Comparison of ENCODE assay signal across 35 cellular contexts in the genomic region with DNA sequence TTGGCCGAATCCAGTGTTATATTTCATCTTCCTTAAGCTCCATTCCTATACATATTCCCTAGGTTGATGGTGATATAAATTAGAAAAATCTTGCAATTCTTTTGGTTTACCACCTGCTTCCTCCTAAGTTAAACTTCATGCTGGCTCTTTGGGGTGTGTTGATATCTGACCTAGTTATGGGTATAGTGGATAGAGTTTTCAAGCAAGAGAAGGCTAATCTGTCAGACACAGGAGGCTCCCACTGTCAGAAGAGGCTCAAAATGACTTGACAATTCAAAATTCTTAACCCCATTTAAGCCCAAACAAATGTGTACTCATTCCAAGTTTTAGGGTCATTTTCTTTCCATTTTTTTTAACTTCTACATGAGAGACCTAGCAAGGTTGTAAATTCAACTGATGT. TPM values are rescaled to one million over a fixed set of nuclear protein-coding genes. Genes with fewer than 3 reads are reported as not detected.
DNase-seq lines count a peak whose midpoint lies in the region; ATAC-seq, FAIRE-seq and TF ChIP-seq lines count a peak whose summit lies in the region.
"Had no signal": no experiment of that assay in that cellular context is flagged by ENCODE, and none has a peak within 500 bp of the region (broad histone marks: within the 10 kb centered on the region; RNA-seq: fewer than 3 reads in every experiment).

No MANE protein-coding gene starts in this region.

- POLR2A ChIA-PET in IMR-90 (lab: Charles Lee; ENCODE audit: unreplicated experiment) (no interaction called here), K562 (lab: Yijun Ruan, JAX) (no interaction called here)

- H3K4me2 ChIP-seq in IMR-90 (ENCODE audit: low read depth, low read length), result no peak overlapping the region
- no peak overlapping the region for H3K4me2 ChIP-seq in K562 (ENCODE audit: insufficient read depth, low read length)
- no peak overlapping the region for H3K4me2 ChIP-seq in smooth muscle cell
- H3K4me2 ChIP-seq: A549; BLaER1; BLaER1 treated with 17β-estradiol and CSF1 and Interleukin-3, amounts not matched to agents 10 nM and 100 nM had no signal

- no CpG with 5 or more reads among the region's 1 CpG for WGBS in IMR-90 (ENCODE audit: extremely low coverage in 2 of 2, insufficient read length in 1 of 2), 2 experiments
- 47% methylated on average over 1 of the region's 1 CpG for WGBS in K562 (ENCODE audit: insufficient coverage, low coverage, missing lambda C conversion rate)
- WGBS in smooth muscle cell (ENCODE audit: low lambda C conversion rate), result 97% methylated on average over 1 of the region's 1 CpG
- WGBS in gastroesophageal sphincter (ENCODE audit: low coverage in 1 of 2), 2 donors, result 100% methylated on average over 1 of the region's 1 CpG
- 89 to 97% (median 94%) methylated on average over 1 of the region's 1 CpG for WGBS in psoas muscle, 3 donors

- H2BK120ac ChIP-seq in IMR-90 (ENCODE audit: low read depth, low read length), result peak overlapping the region; percentile 61

- no peak overlapping the region for H3K4ac ChIP-seq in IMR-90 (ENCODE audit: low read depth, low read length)

- no peaks in the 10 kb centered on the region for H4K20me1 ChIP-seq in IMR-90 (ENCODE audit: insufficient read depth, low read length)
- no peaks in the 10 kb centered on the region for H4K20me1 ChIP-seq in K562 (replicated peaks; ENCODE audit: control insufficient read depth, insufficient read depth, low read length)
- no peaks in the 10 kb centered on the region for H4K20me1 ChIP-seq in smooth muscle cell (ENCODE audit: low read depth)
- H4K20me1 ChIP-seq: BLaER1; BLaER1 treated with 17β-estradiol and CSF1 and Interleukin-3, amounts not matched to agents 10 nM and 100 nM had no signal

- TF ChIP-seq POLR2A in IMR-90 (IDR thresholded peaks at IDR 0.05; ENCODE audit: low read depth, low read length), result no peak
- no peak for TF ChIP-seq POLR2A in K562 (conservative IDR thresholded peaks at IDR 0.05)
- TF ChIP-seq POLR2A in erythroblast (IDR thresholded peaks at IDR 0.05; ENCODE audit: low read length), result no peak
- no peak for TF ChIP-seq POLR2A in gastroesophageal sphincter (IDR thresholded peaks at IDR 0.05)

- no peak overlapping the region for H3K4me3 ChIP-seq in IMR-90 (ENCODE audit: insufficient read depth, low read depth, low read length)
- no peak overlapping the region for H3K4me3 ChIP-seq in K562
- no peak overlapping the region for H3K4me3 ChIP-seq in smooth muscle cell
- no peak overlapping the region for H3K4me3 ChIP-seq in gastroesophageal sphincter
- no peak overlapping the region for H3K4me3 ChIP-seq in psoas muscle
- H3K4me3 ChIP-seq: A549; BLaER1; BLaER1 treated with 17β-estradiol and CSF1 and Interleukin-3, amounts not matched to agents 10 nM and 100 nM had no signal

- no peak overlapping the region for H3K18ac ChIP-seq in IMR-90 (ENCODE audit: low read depth, low read length)

- H2BK15ac ChIP-seq in IMR-90 (ENCODE audit: low read depth, low read length), result peak overlapping the region; percentile 89; the same call in 1 of the 3 replicates

- no peak overlapping the region; the same call in 1 of the 2 replicates for H3K23ac ChIP-seq in IMR-90 (ENCODE audit: low read depth, low read length)

- no peak overlapping the region for H3K14ac ChIP-seq in IMR-90 (replicated peaks; ENCODE audit: low read depth, low read length)

- H3K9me3 ChIP-seq in IMR-90 (ENCODE audit: control insufficient read depth, insufficient read depth, low read length), result peaks cover under 1% of the 10 kb centered on the region
- no peaks in the 10 kb centered on the region; the same call in 1 of the 2 replicates for H3K9me3 ChIP-seq in K562 (replicated peaks; ENCODE audit: control insufficient read depth, insufficient read depth, low read depth, low read length)
- no peaks in the 10 kb centered on the region for H3K9me3 ChIP-seq in smooth muscle cell (replicated peaks; ENCODE audit: low read depth)
- H3K9me3 ChIP-seq in gastroesophageal sphincter, result no peaks in the 10 kb centered on the region
- no peaks in the 10 kb centered on the region for H3K9me3 ChIP-seq in psoas muscle
- H3K9me3 ChIP-seq: A549, BE2C, Caco-2 had no signal

- TF ChIP-seq CTCF in IMR-90 (conservative IDR thresholded peaks at IDR 0.05; ENCODE audit: low read depth, low read length) (no peak), K562 (IDR thresholded peaks at IDR 0.05 in 2 of 3, conservative IDR thresholded peaks at IDR 0.05 in 1 of 3; ENCODE audit: insufficient read depth in 2 of 3, low read depth in 1 of 3, low read length in 3 of 3) (no peak), smooth muscle cell (IDR thresholded peaks at IDR 0.05; ENCODE audit: borderline replicate concordance, insufficient read depth, poor library complexity, severe bottlenecking) (no peak), gastroesophageal sphincter (IDR thresholded peaks at IDR 0.05) (no peak), psoas muscle (IDR thresholded peaks at IDR 0.05) (no peak)

- no peak overlapping the region for H2AK5ac ChIP-seq in IMR-90 (ENCODE audit: low read depth, low read length)

- H2AFZ ChIP-seq in IMR-90 (replicated peaks; ENCODE audit: low read length, poor library complexity) (no peak overlapping the region), K562 (ENCODE audit: low read depth, low read length) (peak overlapping the region; percentile 2; the same call in 1 of the 2 replicates), smooth muscle cell (ENCODE audit: low read depth) (no peak overlapping the region)

- intact Hi-C loops in IMR-90 (cut with micrococcal nuclease), result loop anchor here (10.0 kb wide), 1 partner anchor 52 kb away; no protein-coding TSS in a partner anchor
- intact Hi-C loops in K562 (cut with micrococcal nuclease), result no loop called here
- intact Hi-C loops in psoas muscle (cut with DNase I), result no loop called here

- peak overlapping the region; percentile 54; the same call in 1 of the 2 replicates for H4K91ac ChIP-seq in IMR-90 (ENCODE audit: insufficient read depth, low read depth, low read length)

- BruUV-seq in IMR-90 (replicated peaks; lab: Mats Ljungman, UMichigan) (no TSS peak), K562 (replicated peaks; lab: Mats Ljungman, UMichigan) (no TSS peak)

- peaks cover 9% of the 10 kb centered on the region for H3K9me1 ChIP-seq in IMR-90 (ENCODE audit: insufficient read depth, low read length)
- H3K9me1 ChIP-seq in K562 (ENCODE audit: control insufficient read depth, insufficient read depth, low read length), result no peaks in the 10 kb centered on the region

- no peak overlapping the region for H4K8ac ChIP-seq in IMR-90 (ENCODE audit: low read depth in 2 of 2, low read length in 2 of 2)

- no peak for TF ChIP-seq EP300 in K562 (IDR thresholded peaks at IDR 0.05; ENCODE audit: low read length)
- TF ChIP-seq EP300 in gastroesophageal sphincter (IDR thresholded peaks at IDR 0.05), result no peak

- H4K5ac ChIP-seq in IMR-90 (ENCODE audit: low read depth, low read length), result no peak overlapping the region

- H2AK9ac ChIP-seq in IMR-90 (replicated peaks; ENCODE audit: low read depth, low read length, poor library complexity), result no peak overlapping the region

- peak; percentile 40 for FAIRE-seq in K562 (lab: Jason Lieb, UNC)
- FAIRE-seq: A204.1, A549, D721Med had no signal

- H3K4me1 ChIP-seq in IMR-90 (ENCODE audit: control insufficient read depth, insufficient read depth, low read length) (peaks cover 21% of the 10 kb centered on the region), K562 (replicated peaks in 1 of 2; ENCODE audit: control insufficient read depth in 2 of 2, insufficient read depth in 2 of 2, low read length in 2 of 2) (peaks cover 0 to 15% of the 10 kb centered on the region in 2 experiments; a peak in 2 of 5 replicates), smooth muscle cell (ENCODE audit: low read depth) (peaks cover 16% of the 10 kb centered on the region), gastroesophageal sphincter (no peaks in the 10 kb centered on the region), psoas muscle (no peaks in the 10 kb centered on the region)
- H3K4me1 ChIP-seq: BE2C; BLaER1; BLaER1 treated with 17β-estradiol and CSF1 and Interleukin-3, amounts not matched to agents 10 nM and 100 nM; Caco-2 had no signal

- H3K27ac ChIP-seq in IMR-90 (ENCODE audit: insufficient read depth, low read length), result no peak overlapping the region
- no peak overlapping the region for H3K27ac ChIP-seq in K562 (ENCODE audit: extremely low read depth, low read depth, low read length)
- peak overlapping the region; percentile 95 for H3K27ac ChIP-seq in smooth muscle cell (ENCODE audit: low read depth)
- no peak overlapping the region for H3K27ac ChIP-seq in gastroesophageal sphincter
- no peak overlapping the region for H3K27ac ChIP-seq in psoas muscle
- H3K27ac ChIP-seq: 22Rv1; A549; BLaER1; BLaER1 treated with 17β-estradiol and CSF1 and Interleukin-3, amounts not matched to agents 10 nM and 100 nM; C4-2B had no signal

- dilution Hi-C loops in IMR-90 (cut with HindIII; ENCODE audit: low sequenced_read_pairs, unreplicated experiment), result no loop called here

- H3K27me3 ChIP-seq in IMR-90 (ENCODE audit: control insufficient read depth, insufficient read depth, low read length), result no peaks in the 10 kb centered on the region
- H3K27me3 ChIP-seq in K562 (ENCODE audit: control insufficient read depth in 2 of 2, insufficient read depth in 2 of 2, low read length in 2 of 2), result no peaks in the 10 kb centered on the region
- no peaks in the 10 kb centered on the region for H3K27me3 ChIP-seq in smooth muscle cell (ENCODE audit: low read depth)
- H3K27me3 ChIP-seq in gastroesophageal sphincter, result no peaks in the 10 kb centered on the region
- peaks cover 0 to 3% (median under 1%) of the 10 kb centered on the region in 3 donors for H3K27me3 ChIP-seq in psoas muscle (ENCODE audit: insufficient read depth in 3 of 3, low read length in 2 of 3)
- H3K27me3 ChIP-seq: BE2C; BLaER1; BLaER1 treated with 17β-estradiol and CSF1 and Interleukin-3, amounts not matched to agents 10 nM and 100 nM had no signal

- peaks cover 9% of the 10 kb centered on the region for H3F3A ChIP-seq in smooth muscle cell (ENCODE audit: low read depth)

- in situ Hi-C loops in IMR-90 (cut with MboI; ENCODE audit: low sequenced_read_pairs) (no loop called here), K562 (cut with MboI) (no loop called here)

- TF ChIP-seq RAD21 in IMR-90 (IDR thresholded peaks at IDR 0.05; ENCODE audit: low read length) (no peak), K562 (CRISPR knock-in tag; conservative IDR thresholded peaks at IDR 0.05 in 1 of 2, IDR thresholded peaks at IDR 0.05 in 1 of 2) (no peak)

- 0 out of 2 replicates have a peak overlapping the region, but pooled peaks have one; percentile 64 for H2BK20ac ChIP-seq in IMR-90 (ENCODE audit: low read depth, low read length)

- CTCF ChIA-PET in IMR-90 (lab: Yijun Ruan, JAX), result no interaction called here
- CTCF ChIA-PET in K562 (lab: Yijun Ruan, JAX; ENCODE audit: low intra/inter-chr PET ratio), result no interaction called here

- DNase-seq in IMR-90, result no peak
- peak in 2 of 4 experiments; percentile 29 to 35 for DNase-seq in K562 (ENCODE audit: extremely low read depth in 1 of 4, low spot score in 3 of 4)
- peak; percentile 21 to 40 for DNase-seq in erythroblast (lab: John Stamatoyannopoulos, UW)
- DNase-seq in smooth muscle cell (lab: John Stamatoyannopoulos, UW; ENCODE audit: unreplicated experiment), result no peak
- no peak for DNase-seq in psoas muscle
- DNase-seq in hippocampal formation (lab: John Stamatoyannopoulos, UW), result no peak
- DNase-seq: 8988T; ACHN; AML-193; BE2C; C1 segment of cervical spinal cord; Caco-2; Calu3; CD4-positive, alpha-beta memory T cell; CD4-positive, alpha-beta T cell; CD4-positive, CD25-positive, alpha-beta regulatory T cell; CD8-positive, alpha-beta memory T cell; CD8-positive, alpha-beta T cell; COR-L47; DMS 273 treated with DMSO at 0.1 percent for 48 hours; DMS153; DMS53; DMS79; DMS79 treated with DMSO at 0.1 percent for 48 hours; DND-41; EL had no signal

- H3K79me1 ChIP-seq in IMR-90 (ENCODE audit: low read depth in 1 of 2, low read length in 2 of 2), result peaks cover 0 to 9% of the 10 kb centered on the region in 2 experiments; a peak in 1 of 4 replicates

- no peak for ATAC-seq in IMR-90 (ENCODE audit: low read depth)
- peak; percentile 57 for ATAC-seq in K562
- no peak for ATAC-seq in HG02884 (IDR thresholded peaks at IDR 0.05; ENCODE audit: unreplicated experiment)
- ATAC-seq in gastroesophageal sphincter, result no peak
- no peak for ATAC-seq in psoas muscle
- ATAC-seq: A549; CD8-positive, alpha-beta T cell had no signal

- no peak overlapping the region for H3K9ac ChIP-seq in IMR-90 (ENCODE audit: low read depth, low read length)
- H3K9ac ChIP-seq in K562 (ENCODE audit: insufficient read depth in 1 of 2, low read depth in 2 of 2, low read length in 2 of 2), result no peak overlapping the region
- H3K9ac ChIP-seq in smooth muscle cell (ENCODE audit: low read depth), result no peak overlapping the region
- H3K9ac ChIP-seq: BLaER1; BLaER1 treated with 17β-estradiol and CSF1 and Interleukin-3, amounts not matched to agents 10 nM and 100 nM had no signal

- no peak overlapping the region for H3K56ac ChIP-seq in IMR-90 (ENCODE audit: extremely low read depth, insufficient read depth, low read length)

- no peaks in the 10 kb centered on the region for H3K79me2 ChIP-seq in K562 (ENCODE audit: control insufficient read depth, insufficient read depth, low read length)
- no peaks in the 10 kb centered on the region for H3K79me2 ChIP-seq in smooth muscle cell (ENCODE audit: low read depth)

- no peaks in the 10 kb centered on the region for H3K36me3 ChIP-seq in IMR-90 (ENCODE audit: control insufficient read depth, insufficient read depth, low read length)
- H3K36me3 ChIP-seq in K562 (ENCODE audit: control insufficient read depth, insufficient read depth, low read length), result no peaks in the 10 kb centered on the region
- H3K36me3 ChIP-seq in smooth muscle cell (ENCODE audit: low read depth), result no peaks in the 10 kb centered on the region
- H3K36me3 ChIP-seq in gastroesophageal sphincter, result no peaks in the 10 kb centered on the region
- H3K36me3 ChIP-seq in psoas muscle (ENCODE audit: insufficient read depth in 1 of 2, low read depth in 1 of 2), result no peaks in the 10 kb centered on the region
- H3K36me3 ChIP-seq: BE2C; BLaER1; BLaER1 treated with 17β-estradiol and CSF1 and Interleukin-3, amounts not matched to agents 10 nM and 100 nM had no signal

- no peak overlapping the region for H2BK5ac ChIP-seq in IMR-90 (ENCODE audit: low read depth, low read length, poor library complexity, severe bottlenecking)

RNA-seq across cellular contexts. Expression of a gene that starts 8.5 kb away (rescaled TPM):
- total RNA-seq in IMR-90 (2012; rRNA removed), result 16.3 and 23.1 TPM in 2 replicates
- polyA plus RNA-seq in IMR-90 (2012; rRNA removed), result 6.0 and 7.2 TPM in 2 replicates
- 1.6 and 1.7 TPM in 2 replicates for polyA plus RNA-seq in IMR-90 (2012; cell fraction: cytosol; rRNA removed)
- polyA plus RNA-seq in IMR-90 (2012; cell fraction: nucleus; rRNA removed; ENCODE audit: low replicate concordance), result 1.2 and 9.4 TPM in 2 replicates
- total RNA-seq in K562 (2011; cell fraction: chromatin; rRNA removed; ENCODE audit: low replicate concordance), result 9.7 and 20.5 TPM in 2 replicates
- 8.0 and 10.0 TPM in 2 replicates for total RNA-seq in K562 (2011; cell fraction: nucleolus; rRNA removed)
- total RNA-seq in K562 (2011; cell fraction: nucleoplasm; rRNA removed), result 18.1 and 27.9 TPM in 2 replicates
- 5.2 and 5.3 TPM in 2 replicates for total RNA-seq in K562 (2014; rRNA removed)
- total RNA-seq in K562 (2014; rRNA removed; fragmentation: Illumina TruSeq; extraction: Trizol), result 9.3 and 10.1 TPM in 2 replicates
- total RNA-seq in K562 (2015; rRNA removed; fragmentation: Illumina TruSeq; extraction: Trizol), result 9.5 and 10.4 TPM in 2 replicates
- 6.5 and 7.1 TPM in 2 replicates for total RNA-seq in K562 (2021)
- 6.2 and 6.4 TPM in 2 replicates for polyA plus RNA-seq in K562 (2011; rRNA removed)
- polyA plus RNA-seq in K562 (2011; cell fraction: cytosol; rRNA removed), result 2.3 and 5.1 TPM in 2 replicates
- 7.5 and 11.6 TPM in 2 replicates for polyA plus RNA-seq in K562 (2011; cell fraction: nucleus; rRNA removed)
- polyA plus RNA-seq in K562 (2012), result 4.5 and 4.7 TPM in 2 replicates
- 6.7 and 6.8 TPM in 2 replicates for polyA plus RNA-seq in K562 (2014; fragmentation: Illumina TruSeq; extraction: Trizol)
- polyA plus RNA-seq in K562 (2014; fragmentation: Nextera tagmentation; extraction: Ambion mirVana), result 1 to 10 TPM; 2.3 to 3.4 TPM
- polyA plus RNA-seq in K562 (2014; rRNA removed), result 4.9 and 5.7 TPM in 2 replicates
- polyA minus RNA-seq in K562 (2011; rRNA and poly(A)+ RNA removed), result 11.2 and 12.1 TPM in 2 replicates
- polyA minus RNA-seq in K562 (2011; cell fraction: cytosol; rRNA and poly(A)+ RNA removed), result 4.0 and 4.7 TPM in 2 replicates
- polyA minus RNA-seq in K562 (2011; cell fraction: nucleus; rRNA and poly(A)+ RNA removed), result 5.8 and 10.3 TPM in 2 replicates
- 28.2 and 29.9 TPM in 2 replicates for total RNA-seq in smooth muscle cell
- polyA plus RNA-seq in smooth muscle cell, result 8.6 and 13.3 TPM in 2 replicates
- total RNA-seq in gastroesophageal sphincter, result 10 to 100 TPM in 1 of 4 donors, 1 to 10 TPM in 3; 7.7 to 13.4 (median 9.2) TPM
- total RNA-seq in psoas muscle, result 1 to 10 TPM; 5.1 to 6.8 (median 6.3) TPM
- polyA plus RNA-seq in psoas muscle, result 1 to 10 TPM; 2.5 to 7.0 (median 3.8) TPM

Comparison
In these comparisons a context has a peak if more than half of its experiments do, and no peak if none do; other contexts are left out.
1. DNase-seq: peak in erythroblast (2 of 2); none in IMR-90 (single experiment), smooth muscle cell (single experiment), psoas muscle (0 of 2) and hippocampal formation (0 of 2).